ENCODE assay signal across 10 cellular contexts in genomic region chr1:85244271-85245053, GRCh38. TPM values are rescaled to one million over a fixed set of nuclear protein-coding genes. Genes with fewer than 3 reads are reported as not detected.
DNase-seq lines count a peak whose midpoint lies in the region; ATAC-seq and TF ChIP-seq lines count a peak whose summit lies in the region.
"Had no signal": no experiment of that assay in that cellular context is flagged by ENCODE, and none has a peak within 500 bp of the region (broad histone marks: within the 10 kb centered on the region; RNA-seq: fewer than 3 reads in every experiment).

No MANE protein-coding gene starts in this region.

- no peaks in the 10 kb centered on the region for H3K79me2 ChIP-seq in Karpas-422 (ENCODE audit: low read length)

- peaks cover 49% of the 10 kb centered on the region for H3K4me1 ChIP-seq in A673 (ENCODE audit: insufficient read depth, low read length, poor library complexity, severe bottlenecking)
- H3K4me1 ChIP-seq in Karpas-422 (ENCODE audit: low read length), result no peaks in the 10 kb centered on the region

- CTCF ChIA-PET in A673 (lab: Charles Lee), result interaction anchor here (1.1 to 2.2 kb wide), 3 partner anchors 10 to 300 kb away, joined by 3 to 8 read pairs (median 8); no protein-coding TSS in a partner anchor

- H3K4me3 ChIP-seq in A673 (ENCODE audit: low read depth, low read length, poor library complexity, severe bottlenecking) (no peak overlapping the region), HFF-Myc (replicated peaks; ENCODE audit: low read depth, low read length) (0 out of 2 replicates have a peak overlapping the region, but pooled peaks have one; percentile 5), Karpas-422 (ENCODE audit: low read length) (no peak overlapping the region)

- ATAC-seq in GM18868 (IDR thresholded peaks at IDR 0.05; ENCODE audit: unreplicated experiment), result no peak

- H3K4me2 ChIP-seq in Karpas-422 (ENCODE audit: low read depth, low read length, poor library complexity, severe bottlenecking), result no peak overlapping the region

- intact Hi-C loops in A673 (cut with micrococcal nuclease; ENCODE audit: unreplicated experiment), result loop anchor here (5.0 kb wide), 1 partner anchor 42 kb away; the partner anchor contains the start of gene SYDE2

- H2AFZ ChIP-seq in Karpas-422 (ENCODE audit: low read length), result no peak overlapping the region

- no peaks in the 10 kb centered on the region for H3K9me3 ChIP-seq in A673 (ENCODE audit: low read depth, low read length, poor library complexity, severe bottlenecking)
- H3K9me3 ChIP-seq in Karpas-422 (ENCODE audit: low read length), result no peaks in the 10 kb centered on the region

- H3K27ac ChIP-seq in A673 (ENCODE audit: low read depth, low read length, poor library complexity, severe bottlenecking) (peak overlapping the region; percentile 89), Karpas-422 (ENCODE audit: low read length) (no peak overlapping the region)

- DNase-seq in A673 (ENCODE audit: low spot score) (peak; percentile 80), HFF-Myc (ENCODE audit: extremely low read depth, low read depth) (peak; percentile 93), UCSD-AML1 (lab: John Stamatoyannopoulos, UW; ENCODE audit: unreplicated experiment) (peak; percentile 13), lung microvascular endothelial cell (ENCODE audit: low read depth in 2 of 2) (peak; percentile 28 to 45), NCI-H1930 (lab: John Stamatoyannopoulos, UW) (no peak), NCI-H748 (lab: John Stamatoyannopoulos, UW; ENCODE audit: unreplicated experiment) (no peak), Karpas-422 (no peak)
- DNase-seq: C1 segment of cervical spinal cord, NCI-H1048 had no signal

- BruUV-seq in A673 (replicated peaks; lab: Mats Ljungman, UMichigan), result no TSS peak

- POLR2A ChIA-PET in A673 (lab: Charles Lee; ENCODE audit: low non-redundant PET), result no interaction called here

- H3K9ac ChIP-seq in Karpas-422 (ENCODE audit: low read length), result no peak overlapping the region

- H4K20me1 ChIP-seq in Karpas-422 (ENCODE audit: insufficient read depth, low read depth, low read length), result no peaks in the 10 kb centered on the region

- TF ChIP-seq CTCF in A673 (conservative IDR thresholded peaks at IDR 0.05; ENCODE audit: low read depth, low read length) (no peak), HFF-Myc (IDR thresholded peaks at IDR 0.05; ENCODE audit: low read depth, low read length, missing control alignments) (no peak)

- no peaks in the 10 kb centered on the region for H3K27me3 ChIP-seq in A673 (replicated peaks; ENCODE audit: insufficient read depth, low read depth, low read length, poor library complexity)
- H3K27me3 ChIP-seq in Karpas-422 (ENCODE audit: low read length), result no peaks in the 10 kb centered on the region

- H3K36me3 ChIP-seq in A673 (ENCODE audit: insufficient read depth, low read length, poor library complexity, severe bottlenecking) (no peaks in the 10 kb centered on the region), Karpas-422 (ENCODE audit: insufficient read depth, low read length) (no peaks in the 10 kb centered on the region)

- no peaks in the 10 kb centered on the region for H3K9me2 ChIP-seq in Karpas-422 (replicated peaks; ENCODE audit: insufficient read depth, low read length)

RNA-seq across cellular contexts. Expression of gene C1orf52, which starts 15.0 kb away (rescaled TPM):
- total RNA-seq in A673 (2021), result 30.2 and 31.9 TPM in 2 replicates
- 9.4 and 17.5 TPM in 2 replicates for total RNA-seq in lung microvascular endothelial cell
- total RNA-seq in Karpas-422 (2014; rRNA removed; shearing (Covaris generic); ENCODE audit: low replicate concordance), result 17.8 and 22.9 TPM in 2 replicates

RNA-seq across cellular contexts. Expression of gene BCL10, which starts 32.0 kb away (rescaled TPM):
- total RNA-seq in A673 (2021) (18.1 and 20.9 TPM in 2 replicates), lung microvascular endothelial cell (53.0 and 92.5 TPM in 2 replicates)
- total RNA-seq in Karpas-422 (2014; rRNA removed; shearing (Covaris generic); ENCODE audit: low replicate concordance), result 16.5 and 32.2 TPM in 2 replicates

RNA-seq across cellular contexts. Expression of gene SYDE2, which starts 43.6 kb away (rescaled TPM):
- total RNA-seq in A673 (2021) (10.4 and 10.9 TPM in 2 replicates), lung microvascular endothelial cell (3.7 and 9.3 TPM in 2 replicates)
- total RNA-seq in Karpas-422 (2014; rRNA removed; shearing (Covaris generic); ENCODE audit: low replicate concordance), result not detected in 2 replicates

Comparison
In these comparisons a context has a peak if more than half of its experiments do, and no peak if none do; other contexts are left out.
1. DNase-seq: peak in A673 (single experiment), HFF-Myc (single experiment), UCSD-AML1 (single experiment) and lung microvascular endothelial cell (2 of 2); none in NCI-H1930 (0 of 2), NCI-H748 (single experiment) and Karpas-422 (single experiment).